11 cellular contexts compared by ENCODE assay signal in genomic region chr4:40197879-40198689, GRCh38. TPM values are rescaled to one million over a fixed set of nuclear protein-coding genes. Genes with fewer than 3 reads are reported as not detected.
A peak's percentile ranks its signal among the peaks of the same experiment; 100 is the strongest.
DNase-seq lines count a peak whose midpoint lies in the region; ATAC-seq and TF ChIP-seq lines count a peak whose summit lies in the region.
"Had no signal": no experiment of that assay in that cellular context is flagged by ENCODE, and none has a peak within 500 bp of the region (broad histone marks: within the 10 kb centered on the region; RNA-seq: fewer than 3 reads in every experiment).

No MANE protein-coding gene starts in this region.

- peak overlapping the region; percentile 87 for H3K4me3 ChIP-seq in GM12865 (ENCODE audit: low read depth, low read length)
- H3K4me3 ChIP-seq in NB4 (ENCODE audit: low read depth, low read length), result peak overlapping the region; percentile 61
- H3K4me3 ChIP-seq: GM23248 had no signal

- peaks cover 20% of the 10 kb centered on the region for H3K4me1 Mint-ChIP-seq in progenitor cell of endocrine pancreas (ENCODE audit: low read depth)

- H3K9me3 Mint-ChIP-seq in progenitor cell of endocrine pancreas (ENCODE audit: low read depth), result no peaks in the 10 kb centered on the region

- H3K36me3 Mint-ChIP-seq in progenitor cell of endocrine pancreas (ENCODE audit: insufficient read depth), result no peaks in the 10 kb centered on the region

- no peak for TF ChIP-seq POLR2A in NB4 (IDR thresholded peaks at IDR 0.05; ENCODE audit: extremely low read depth, insufficient read length)

- no peaks in the 10 kb centered on the region for H3K27me3 Mint-ChIP-seq in progenitor cell of endocrine pancreas

- peak; percentile 71 for DNase-seq in GM12865 (ENCODE audit: low read depth)
- DNase-seq in NB4 (ENCODE audit: low read depth), result peak; percentile 41
- DNase-seq in central memory CD4-positive, alpha-beta T cell, result peak; percentile 84
- DNase-seq in progenitor cell of endocrine pancreas (ENCODE audit: low spot score, unreplicated experiment), result no peak
- DNase-seq in NCI-H524 treated with DMSO at 0.1 percent for 48 hours (lab: John Stamatoyannopoulos, UW), result no peak
- no peak for DNase-seq in GDM1 (lab: John Stamatoyannopoulos, UW)
- DNase-seq in HT-29 (ENCODE audit: low spot score), result no peak
- DNase-seq: effector CD4-positive, alpha-beta T cell; GM23248; kidney glomerular epithelial cell had no signal

- TF ChIP-seq CTCF in GM12865 (IDR thresholded peaks at IDR 0.05; ENCODE audit: insufficient read depth, low read depth, low read length, missing control alignments) (no peak), NB4 (IDR thresholded peaks at IDR 0.05; ENCODE audit: low read depth, low read length) (no peak), progenitor cell of endocrine pancreas (IDR thresholded peaks at IDR 0.05; ENCODE audit: unreplicated experiment) (no peak)

- no peak for ATAC-seq in esophagus mucosa

- peak overlapping the region; percentile 56 for H3K4me3 Mint-ChIP-seq in progenitor cell of endocrine pancreas (ENCODE audit: low read depth)

- no peak overlapping the region for H3K27ac Mint-ChIP-seq in progenitor cell of endocrine pancreas

RNA-seq across cellular contexts. Expression of gene RHOH, which starts 1.3 kb away (rescaled TPM):
- total RNA-seq in progenitor cell of endocrine pancreas, result 4.5 and 5.5 TPM in 2 replicates
- total RNA-seq in esophagus mucosa, result 1.2 TPM
- not detected in 2 replicates for total RNA-seq in HT-29 (2014; rRNA removed; shearing (Covaris generic))
- total RNA-seq: GM23248 had no signal

Comparison
In these comparisons a context has a peak if more than half of its experiments do, and no peak if none do; other contexts are left out.
1. DNase-seq: peak in GM12865 (single experiment), NB4 (single experiment) and central memory CD4-positive, alpha-beta T cell (single experiment); none in progenitor cell of endocrine pancreas (single experiment), NCI-H524 treated with DMSO at 0.1 percent for 48 hours (single experiment), GDM1 (single experiment) and HT-29 (single experiment).